16 cellular contexts compared by ENCODE assay signal in the genomic region with DNA sequence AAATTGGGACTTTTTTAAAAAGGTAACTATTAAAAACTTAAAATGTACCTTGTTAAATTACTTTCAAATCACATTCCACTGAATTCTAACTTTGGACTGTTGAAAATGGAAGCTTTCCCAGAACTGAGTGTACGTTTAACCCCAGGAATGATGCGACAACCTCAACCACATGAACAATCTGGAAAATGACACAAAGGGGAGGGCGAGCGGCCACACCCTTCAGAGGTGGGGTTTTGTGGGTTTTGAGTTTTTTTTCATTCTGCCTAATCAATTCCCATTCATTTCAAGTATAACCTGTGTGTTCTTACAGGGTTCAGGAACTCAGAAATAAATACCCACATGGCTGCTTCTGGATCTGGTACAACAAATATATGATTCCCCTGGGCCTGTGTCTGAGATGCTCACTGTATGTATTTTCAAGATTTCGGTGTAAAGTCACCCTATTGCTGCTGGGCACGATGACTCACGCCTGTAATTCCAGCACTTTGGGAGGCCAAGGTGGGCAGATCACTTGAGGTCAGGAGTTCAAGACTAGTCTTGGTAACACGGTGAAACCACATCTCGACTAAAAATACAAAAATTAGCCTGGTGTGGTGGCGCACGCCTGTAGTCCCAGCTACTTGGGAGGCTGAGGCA. TPM values are rescaled to one million over a fixed set of nuclear protein-coding genes. Genes with fewer than 3 reads are reported as not detected.
A peak's percentile ranks its signal among the peaks of the same experiment; 100 is the strongest.
DNase-seq lines count a peak whose midpoint lies in the region; ATAC-seq and TF ChIP-seq lines count a peak whose summit lies in the region.
"Had no signal": no experiment of that assay in that cellular context is flagged by ENCODE, and none has a peak within 500 bp of the region (broad histone marks: within the 10 kb centered on the region; RNA-seq: fewer than 3 reads in every experiment).

No MANE protein-coding gene starts in this region.

- no peak for ATAC-seq in activated CD4-positive, alpha-beta T cell treated with anti-CD3 and anti-CD28 coated beads for 36 hours
- ATAC-seq: gastrocnemius medialis, upper lobe of right lung had no signal

- H3K9me3 Mint-ChIP-seq in osteocyte (ENCODE audit: unreplicated experiment) = no peaks in the 10 kb centered on the region
- no peaks in the 10 kb centered on the region for H3K9me3 Mint-ChIP-seq in activated CD4-positive, alpha-beta T cell treated with anti-CD3 and anti-CD28 coated beads for 36 hours (ENCODE audit: low read depth)
- H3K9me3 Mint-ChIP-seq: activated naive CD8-positive, alpha-beta T cell treated with anti-CD3 and anti-CD28 coated beads for 36 hours; dendritic cell treated with granulocyte-macrophage colony-stimulating factor and Interleukin-4, amounts not matched to agents 40 ng/mL and 50 ng/mL, for 4 days had no signal

- intact Hi-C loops in activated CD4-positive, alpha-beta T cell treated with anti-CD3 and anti-CD28 coated beads for 36 hours (cut with DNase I, micrococcal nuclease) = no loop called here

- peaks cover 2% of the 10 kb centered on the region for H3K36me3 Mint-ChIP-seq in osteocyte (ENCODE audit: unreplicated experiment)
- no peaks in the 10 kb centered on the region for H3K36me3 Mint-ChIP-seq in activated CD4-positive, alpha-beta T cell treated with anti-CD3 and anti-CD28 coated beads for 36 hours (ENCODE audit: low read depth)
- H3K36me3 Mint-ChIP-seq: activated naive CD8-positive, alpha-beta T cell treated with anti-CD3 and anti-CD28 coated beads for 36 hours; CD14-positive monocyte had no signal

- DNase-seq in EH (ENCODE audit: low read depth) (peak; percentile 71), RPMI7951 (ENCODE audit: low read depth) (peak; percentile 86), fibroblast of gingiva (ENCODE audit: low read depth) (peak; percentile 77), osteocyte (ENCODE audit: extremely low spot score, unreplicated experiment) (no peak), GM19240 (ENCODE audit: insufficient read length, low spot score) (no peak), ureter (ENCODE audit: low spot score) (no peak), SW 1271 (lab: John Stamatoyannopoulos, UW) (no peak)
- no peak for DNase-seq in activated CD4-positive, alpha-beta T cell treated with anti-CD3 and anti-CD28 coated beads for 36 hours
- DNase-seq: activated CD4-positive, CD25-positive, alpha-beta regulatory T cell treated with anti-CD3 and anti-CD28 coated beads, Interleukin-2, amount 50 U/mL, for 72 hours; activated naive CD8-positive, alpha-beta T cell treated with anti-CD3 and anti-CD28 coated beads for 36 hours; gastrocnemius medialis; islet precursor cell; posterior cingulate gyrus; upper lobe of right lung had no signal

- no peak for TF ChIP-seq CTCF in osteocyte (IDR thresholded peaks at IDR 0.05)

- POLR2A ChIA-PET in activated CD4-positive, alpha-beta T cell treated with anti-CD3 and anti-CD28 coated beads for 36 hours (lab: Charles Lee) = no interaction called here

- peaks cover 37% of the 10 kb centered on the region for H3K4me1 Mint-ChIP-seq in osteocyte (ENCODE audit: unreplicated experiment)
- no peaks in the 10 kb centered on the region for H3K4me1 Mint-ChIP-seq in activated CD4-positive, alpha-beta T cell treated with anti-CD3 and anti-CD28 coated beads for 36 hours
- H3K4me1 Mint-ChIP-seq: activated naive CD8-positive, alpha-beta T cell treated with anti-CD3 and anti-CD28 coated beads for 36 hours; CD14-positive monocyte had no signal

- H3K27me3 Mint-ChIP-seq in osteocyte (ENCODE audit: unreplicated experiment) = no peaks in the 10 kb centered on the region
- H3K27me3 Mint-ChIP-seq in activated CD4-positive, alpha-beta T cell treated with anti-CD3 and anti-CD28 coated beads for 36 hours = no peaks in the 10 kb centered on the region
- H3K27me3 Mint-ChIP-seq: dendritic cell treated with granulocyte-macrophage colony-stimulating factor and Interleukin-4, amounts not matched to agents 40 ng/mL and 50 ng/mL, for 4 days had no signal

- CTCF ChIA-PET in activated CD4-positive, alpha-beta T cell treated with anti-CD3 and anti-CD28 coated beads for 36 hours (lab: Charles Lee) = no interaction called here

- H3K27ac Mint-ChIP-seq in osteocyte (ENCODE audit: unreplicated experiment) = peak overlapping the region; percentile 64
- H3K27ac Mint-ChIP-seq in activated CD4-positive, alpha-beta T cell treated with anti-CD3 and anti-CD28 coated beads for 36 hours = no peak overlapping the region
- H3K27ac Mint-ChIP-seq: activated naive CD8-positive, alpha-beta T cell treated with anti-CD3 and anti-CD28 coated beads for 36 hours; CD14-positive monocyte; dendritic cell treated with granulocyte-macrophage colony-stimulating factor and Interleukin-4, amounts not matched to agents 40 ng/mL and 50 ng/mL, for 4 days had no signal

- H3K4me3 Mint-ChIP-seq in osteocyte (ENCODE audit: unreplicated experiment) = no peak overlapping the region
- no peak overlapping the region for H3K4me3 Mint-ChIP-seq in activated CD4-positive, alpha-beta T cell treated with anti-CD3 and anti-CD28 coated beads for 36 hours
- H3K4me3 Mint-ChIP-seq: activated naive CD8-positive, alpha-beta T cell treated with anti-CD3 and anti-CD28 coated beads for 36 hours; CD14-positive monocyte; dendritic cell treated with granulocyte-macrophage colony-stimulating factor and Interleukin-4, amounts not matched to agents 40 ng/mL and 50 ng/mL, for 4 days had no signal

RNA-seq across cellular contexts. Expression of gene CNKSR3, which starts 21.6 kb away (rescaled TPM):
- 4.3 and 5.3 TPM in 2 replicates for total RNA-seq in RPMI7951 (2014; rRNA removed; shearing (Covaris generic))
- 14.6 and 15.3 TPM in 2 replicates for total RNA-seq in osteocyte
- under 1 TPM; 0.34 to 0.58 TPM for total RNA-seq in activated CD4-positive, alpha-beta T cell treated with anti-CD3 and anti-CD28 coated beads for 36 hours
- 22.1 TPM for total RNA-seq in ureter

Comparison
In these comparisons a context has a peak if more than half of its experiments do, and no peak if none do; other contexts are left out.
1. DNase-seq: peak in EH (single experiment), RPMI7951 (single experiment) and fibroblast of gingiva (single experiment); none in osteocyte (single experiment), GM19240 (single experiment), activated CD4-positive, alpha-beta T cell treated with anti-CD3 and anti-CD28 coated beads for 36 hours (single experiment), ureter (single experiment) and SW 1271 (0 of 2).